ENCODE assay signal across 1 cellular context in the genomic region with DNA sequence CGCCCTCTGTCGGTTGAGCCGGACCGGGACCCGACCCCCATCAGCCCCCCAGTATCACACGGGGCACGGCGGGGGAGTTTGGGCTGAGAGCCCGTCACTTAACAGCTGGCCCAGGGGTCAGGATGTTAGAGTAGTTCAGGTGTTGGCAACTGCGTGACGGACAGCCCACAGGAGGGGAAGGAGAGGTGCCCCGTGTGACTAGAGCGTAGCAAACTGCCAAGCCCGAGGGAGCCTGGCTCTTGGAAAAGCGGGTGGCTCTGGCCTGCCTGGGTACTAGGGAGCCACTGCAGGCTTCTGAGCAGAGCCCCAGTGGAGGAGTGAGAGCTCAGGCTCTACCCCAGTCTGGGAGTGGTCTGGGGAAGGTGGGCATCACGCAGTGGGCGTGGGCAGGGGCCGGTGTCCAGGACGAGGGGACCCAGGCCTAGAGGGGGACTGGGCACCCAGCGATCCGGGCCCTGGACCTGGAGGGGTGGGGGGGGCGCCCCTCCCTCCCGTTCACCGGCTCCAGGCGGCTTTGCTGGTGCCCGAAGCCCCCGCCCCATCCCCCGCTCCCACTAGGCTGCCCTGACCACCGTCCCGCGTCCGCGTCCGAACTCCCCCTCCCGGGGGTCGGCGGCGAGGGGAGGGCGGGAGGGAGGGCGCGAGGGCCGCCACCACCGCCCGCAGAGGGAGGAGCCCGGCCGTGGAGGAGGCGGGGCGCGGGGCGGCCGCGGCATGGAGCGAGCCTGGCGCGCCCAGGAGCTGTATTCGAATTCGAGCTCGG.
TF ChIP-seq lines count a peak whose summit lies in the region.

No MANE protein-coding gene starts in this region.

TF ChIP-seq in endothelial cell of umbilical vein, 7 proteins besides CTCF, POLR2A, EP300 and RAD21:
- TF ChIP-seq GATA2 (IDR thresholded peaks at IDR 0.05; ENCODE audit: insufficient read depth, insufficient read length, low read depth, low read length) (no peak), MYC (IDR thresholded peaks at IDR 0.05; ENCODE audit: low read depth, low read length) (no peak), POLR2AphosphoS5 (IDR thresholded peaks at IDR 0.05; ENCODE audit: insufficient read depth, low read depth, low read length) (no peak), EZH2 (IDR thresholded peaks at IDR 0.05; ENCODE audit: borderline replicate concordance, low read depth, low read length, severe bottlenecking) (no peak), JUN (IDR thresholded peaks at IDR 0.05; ENCODE audit: borderline replicate concordance, insufficient read depth, insufficient read length, low read depth) (no peak), FOS (IDR thresholded peaks at IDR 0.05; ENCODE audit: borderline replicate concordance, insufficient read depth, low read length) (no peak)
